In genomic region chr10:114499120-114499519, GRCh38 we compare ENCODE assay signal across 9 cellular contexts.
A peak's percentile ranks its signal among the peaks of the same experiment; 100 is the strongest.
DNase-seq lines count a peak whose midpoint lies in the region; ATAC-seq and TF ChIP-seq lines count a peak whose summit lies in the region.
"Had no signal": no experiment of that assay in that cellular context is flagged by ENCODE, and none has a peak within 500 bp of the region (broad histone marks: within the 10 kb centered on the region; RNA-seq: fewer than 3 reads in every experiment).

No MANE protein-coding gene starts in this region.

- H3K27ac ChIP-seq in H9 (ENCODE audit: insufficient read length, low read depth, low read length), result no peak overlapping the region

- no peak overlapping the region for H3K18ac ChIP-seq in H9 (ENCODE audit: insufficient read length, low read depth, low read length)

- H2AK5ac ChIP-seq in H9 (ENCODE audit: insufficient read length, low read length), result no peak overlapping the region

- H2BK20ac ChIP-seq in H9 (ENCODE audit: low read depth, low read length, poor library complexity, severe bottlenecking), result no peak overlapping the region

- no peak overlapping the region for H3K14ac ChIP-seq in H9 (ENCODE audit: insufficient read depth, low read length)

- H3K23me2 ChIP-seq in H9 (ENCODE audit: insufficient read length, low read depth, low read length, poor library complexity, severe bottlenecking), result no peaks in the 10 kb centered on the region

- no peak overlapping the region for H2BK5ac ChIP-seq in H9 (ENCODE audit: insufficient read length, low read length)

- no peak for DNase-seq in effector memory CD8-positive, alpha-beta T cell
- no peak for DNase-seq in nephron progenitor cell
- no peak for DNase-seq in H9
- DNase-seq in osteocyte (ENCODE audit: extremely low spot score, unreplicated experiment), result no peak
- no peak for DNase-seq in stimulated activated naive CD4-positive, alpha-beta T cell treated with Interleukin-2 at 50 U/mL for 16 hours (lab: John Stamatoyannopoulos, UW)
- DNase-seq: DMS79 had no signal

- H2AFZ ChIP-seq in H9 (ENCODE audit: low read length), result no peak overlapping the region

- H3K4me3 Mint-ChIP-seq in effector memory CD8-positive, alpha-beta T cell, result peak overlapping the region; percentile 7 to 28
- H3K4me3 Mint-ChIP-seq in nephron progenitor cell (no peak overlapping the region), H9 (no peak overlapping the region), osteocyte (ENCODE audit: unreplicated experiment) (no peak overlapping the region)

- no CpG with 5 or more reads among the region's 2 CpGs for WGBS in H9 (ENCODE audit: extremely low coverage, insufficient read length, low lambda C conversion rate)

- H3K4me1 Mint-ChIP-seq in effector memory CD8-positive, alpha-beta T cell (ENCODE audit: low read depth in 2 of 2), result peaks cover 40 to 51% of the 10 kb centered on the region in 2 donors
- H3K4me1 Mint-ChIP-seq in nephron progenitor cell (peaks cover 33% of the 10 kb centered on the region), H9 (peaks cover 3% of the 10 kb centered on the region in 2 experiments; a peak in 2 of 4 replicates), osteocyte (ENCODE audit: unreplicated experiment) (peaks cover 21% of the 10 kb centered on the region)

- no peaks in the 10 kb centered on the region for H3K9me3 ChIP-seq in H9 (ENCODE audit: control insufficient read depth, low read depth, low read length)

- H3K4ac ChIP-seq in H9 (ENCODE audit: low read depth, low read length), result no peak overlapping the region

- no peak overlapping the region for H4K91ac ChIP-seq in H9 (ENCODE audit: insufficient read length, low read depth, low read length)

- TF ChIP-seq CTCF in nephron progenitor cell (IDR thresholded peaks at IDR 0.05) (no peak), H9 (conservative IDR thresholded peaks at IDR 0.05) (no peak), osteocyte (IDR thresholded peaks at IDR 0.05) (no peak)

- H3T11ph ChIP-seq in H9 (ENCODE audit: low read length), result no peak overlapping the region

- H4K20me1 ChIP-seq in H9 (ENCODE audit: control insufficient read depth, insufficient read depth, insufficient read length), result no peaks in the 10 kb centered on the region

- H3K9ac ChIP-seq in H9 (ENCODE audit: extremely low read depth, insufficient read length, low read length), result no peak overlapping the region

- H2BK120ac ChIP-seq in H9 (ENCODE audit: low read depth, low read length, poor library complexity, severe bottlenecking), result no peak overlapping the region

- H3K27ac Mint-ChIP-seq in effector memory CD8-positive, alpha-beta T cell, result peak overlapping the region; percentile 42 to 59
- H3K27ac Mint-ChIP-seq in nephron progenitor cell, result no peak overlapping the region
- no peak overlapping the region for H3K27ac Mint-ChIP-seq in H9
- no peak overlapping the region for H3K27ac Mint-ChIP-seq in osteocyte (ENCODE audit: unreplicated experiment)

- H2BK12ac ChIP-seq in H9 (ENCODE audit: insufficient read length, low read depth, low read length), result no peak overlapping the region

- H3K79me1 ChIP-seq in H9 (ENCODE audit: insufficient read depth, low read depth, low read length, poor library complexity, severe bottlenecking), result no peaks in the 10 kb centered on the region

- no peaks in the 10 kb centered on the region; the same call in 1 of the 2 replicates for H3K79me2 ChIP-seq in H9 (ENCODE audit: insufficient read depth, low read length)

- H3K27me3 ChIP-seq in H9 (ENCODE audit: insufficient read depth, low read length), result no peaks in the 10 kb centered on the region

- no peak overlapping the region for H2BK15ac ChIP-seq in H9 (ENCODE audit: low read depth, low read length)

- no peaks in the 10 kb centered on the region; the same call in 1 of the 2 replicates for H3K4me1 ChIP-seq in H9 (ENCODE audit: insufficient read depth, low read length)

- no peak overlapping the region for H4K8ac ChIP-seq in H9 (replicated peaks; ENCODE audit: insufficient read length, low read depth, low read length)

- H3K9me3 Mint-ChIP-seq in effector memory CD8-positive, alpha-beta T cell, result no peaks in the 10 kb centered on the region
- H3K9me3 Mint-ChIP-seq in nephron progenitor cell, result no peaks in the 10 kb centered on the region
- H3K9me3 Mint-ChIP-seq in H9, result no peaks in the 10 kb centered on the region
- H3K9me3 Mint-ChIP-seq in osteocyte (ENCODE audit: unreplicated experiment), result no peaks in the 10 kb centered on the region

- no peak overlapping the region for H3K4me2 ChIP-seq in H9 (ENCODE audit: insufficient read depth, insufficient read length, low read length)

- no peak overlapping the region for H4K5ac ChIP-seq in H9 (ENCODE audit: insufficient read length, low read depth, low read length)

- H3K27me3 Mint-ChIP-seq in effector memory CD8-positive, alpha-beta T cell, result no peaks in the 10 kb centered on the region
- H3K27me3 Mint-ChIP-seq in nephron progenitor cell (ENCODE audit: low read depth, poor library complexity) (no peaks in the 10 kb centered on the region), H9 (ENCODE audit: low read depth) (no peaks in the 10 kb centered on the region), osteocyte (ENCODE audit: unreplicated experiment) (no peaks in the 10 kb centered on the region)

- H3K36me3 Mint-ChIP-seq in effector memory CD8-positive, alpha-beta T cell (ENCODE audit: insufficient read depth), result peaks cover 4% of the 10 kb centered on the region
- peaks cover 35% of the 10 kb centered on the region for H3K36me3 Mint-ChIP-seq in nephron progenitor cell (ENCODE audit: low read depth)
- H3K36me3 Mint-ChIP-seq in H9 (ENCODE audit: insufficient read depth in 1 of 3, low read depth in 3 of 3), result peaks cover 3 to 5% (median 4%) of the 10 kb centered on the region in 3 experiments; a peak in 5 of 7 replicates
- H3K36me3 Mint-ChIP-seq in osteocyte (ENCODE audit: unreplicated experiment), result peaks cover 4% of the 10 kb centered on the region

- no peak overlapping the region for H3K56ac ChIP-seq in H9 (ENCODE audit: insufficient read length, low read depth, low read length)

- H3K23ac ChIP-seq in H9 (ENCODE audit: insufficient read length, low read depth, low read length), result no peak overlapping the region

- ATAC-seq in GM18498 (IDR thresholded peaks at IDR 0.05; ENCODE audit: unreplicated experiment) (peak; percentile 33), GM19468 (IDR thresholded peaks at IDR 0.05; ENCODE audit: extremely low read depth, unreplicated experiment) (peak; percentile 16), HG03280 (IDR thresholded peaks at IDR 0.05; ENCODE audit: unreplicated experiment) (peak; percentile 33)
- ATAC-seq in effector memory CD8-positive, alpha-beta T cell (replicated peaks), result no peak

Comparison
In these comparisons a context has a peak if more than half of its experiments do, and no peak if none do; other contexts are left out.
1. H3K27ac Mint-ChIP-seq: peak in effector memory CD8-positive, alpha-beta T cell (2 of 2); none in nephron progenitor cell (single experiment), H9 (0 of 3) and osteocyte (single experiment).
2. H3K4me3 Mint-ChIP-seq: peak in effector memory CD8-positive, alpha-beta T cell (2 of 2); none in nephron progenitor cell (single experiment), H9 (0 of 2) and osteocyte (single experiment).